ENCODE assay signal across 1 cellular context in genomic region chr4:37780444-37781133, GRCh38.
TF ChIP-seq lines count a peak whose summit lies in the region.

No MANE protein-coding gene starts in this region.

TF ChIP-seq in HepG2, 621 proteins besides CTCF, POLR2A, EP300 and RAD21:
- no peak for TF ChIP-seq HBP1 (CRISPR knock-in tag; IDR thresholded peaks at IDR 0.05; ENCODE audit: low read depth)
- TF ChIP-seq ATRX (CRISPR knock-in tag; IDR thresholded peaks at IDR 0.05; ENCODE audit: borderline replicate concordance): no peak
- TF ChIP-seq ZNF337 (CRISPR knock-in tag; IDR thresholded peaks at IDR 0.05; ENCODE audit: borderline replicate concordance, low read depth): no peak
- no peak for TF ChIP-seq ELF3 (CRISPR knock-in tag; IDR thresholded peaks at IDR 0.05)
- TF ChIP-seq PLRG1 (conservative IDR thresholded peaks at IDR 0.05): no peak
- no peak for TF ChIP-seq TGIF2 (CRISPR knock-in tag; IDR thresholded peaks at IDR 0.05)
- peak; percentile 28; the same call in 1 of the 2 replicates for TF ChIP-seq ARID5B (CRISPR knock-in tag; IDR thresholded peaks at IDR 0.05)
- TF ChIP-seq SOX5 (CRISPR knock-in tag; IDR thresholded peaks at IDR 0.05; ENCODE audit: borderline replicate concordance): peak; percentile 43; the same call in 1 of the 2 replicates
- TF ChIP-seq SOX6 (IDR thresholded peaks at IDR 0.05): no peak
- TF ChIP-seq SOX6 (CRISPR knock-in tag; IDR thresholded peaks at IDR 0.05): peak; percentile 14; the same call in 1 of the 2 replicates
- TF ChIP-seq RXRA (CRISPR knock-in tag; IDR thresholded peaks at IDR 0.05): no peak
- peak; percentile 78 for TF ChIP-seq STAG1 (CRISPR knock-in tag; IDR thresholded peaks at IDR 0.05)
- peak; percentile 35; the same call in 1 of the 2 replicates for TF ChIP-seq ETV5 (CRISPR knock-in tag; IDR thresholded peaks at IDR 0.05; ENCODE audit: borderline replicate concordance)
- TF ChIP-seq RXRB (CRISPR knock-in tag; IDR thresholded peaks at IDR 0.05; ENCODE audit: borderline replicate concordance): peak; percentile 30; the same call in 1 of the 2 replicates
- no peak for TF ChIP-seq SOX13 (IDR thresholded peaks at IDR 0.05)
- peak in 1 of 2 experiments; percentile 63; a peak in 1 of 4 replicates for TF ChIP-seq SOX13 (CRISPR knock-in tag; conservative IDR thresholded peaks at IDR 0.05 in 1 of 2, IDR thresholded peaks at IDR 0.05 in 1 of 2)
- peak; percentile 43; the same call in 1 of the 2 replicates for TF ChIP-seq SMC3 (IDR thresholded peaks at IDR 0.05; ENCODE audit: low read length)
- TF ChIP-seq ZNF282 (IDR thresholded peaks at IDR 0.05; ENCODE audit: partially characterized antibody): no peak
